19 cellular contexts compared by ENCODE assay signal in genomic region chr11:70951139-70951804, GRCh38.
DNase-seq lines count a peak whose midpoint lies in the region; ATAC-seq, FAIRE-seq and TF ChIP-seq lines count a peak whose summit lies in the region.
"Had no signal": no experiment of that assay in that cellular context is flagged by ENCODE, and none has a peak within 500 bp of the region (broad histone marks: within the 10 kb centered on the region; RNA-seq: fewer than 3 reads in every experiment).

No MANE protein-coding gene starts in this region.

- peaks cover 14 to 17% of the 10 kb centered on the region in 2 donors for H3K9me3 Mint-ChIP-seq in activated T-cell treated with anti-CD3 and anti-CD28 coated beads, Interleukin-2, amount 50 U/mL, for 72 hours

- H3K36me3 ChIP-seq in bronchial epithelial cell (ENCODE audit: control insufficient read depth, insufficient read depth, low read length), result no peaks in the 10 kb centered on the region
- H3K36me3 ChIP-seq: BLaER1 treated with 17β-estradiol and CSF1 and Interleukin-3, amounts not matched to agents 10 nM and 100 nM; SJSA1 had no signal

- no peaks in the 10 kb centered on the region for H3K4me1 Mint-ChIP-seq in activated T-cell treated with anti-CD3 and anti-CD28 coated beads, Interleukin-2, amount 50 U/mL, for 72 hours (ENCODE audit: low read depth)

- peak; percentile 94 for FAIRE-seq in bronchial epithelial cell (lab: Jason Lieb, UNC)

- peaks cover 9% of the 10 kb centered on the region in 2 donors for H3K36me3 Mint-ChIP-seq in activated T-cell treated with anti-CD3 and anti-CD28 coated beads, Interleukin-2, amount 50 U/mL, for 72 hours (ENCODE audit: insufficient read depth in 2 of 2)

- TF ChIP-seq CTCF in bronchial epithelial cell (IDR thresholded peaks at IDR 0.05; ENCODE audit: insufficient read depth, low read length, severe bottlenecking) (no peak), dorsolateral prefrontal cortex (IDR thresholded peaks at IDR 0.05 in 54 of 56, conservative IDR thresholded peaks at IDR 0.05 in 2 of 56; ENCODE audit: low read depth in 1 of 56, partially characterized antibody in 56 of 56) (no peak)

- no peak overlapping the region for H3K27ac Mint-ChIP-seq in activated T-cell treated with anti-CD3 and anti-CD28 coated beads, Interleukin-2, amount 50 U/mL, for 72 hours

- intact Hi-C loops in dorsolateral prefrontal cortex (cut with DNase I), result no loop called here

- in situ Hi-C loops in KBM-7 (cut with MboI; ENCODE audit: low pct_unique_long_range_greater_than_20kb, low sequenced_read_pairs), result no loop called here

- DNase-seq in DMS53 (lab: John Stamatoyannopoulos, UW), result peak; percentile 29
- DNase-seq in DMS53 treated with DMSO at 0.1 percent for 48 hours (lab: John Stamatoyannopoulos, UW; ENCODE audit: unreplicated experiment), result no peak
- DNase-seq in KBM-7, result peak; percentile 12
- DNase-seq in bronchial epithelial cell (ENCODE audit: low read depth), result no peak
- DNase-seq in dorsolateral prefrontal cortex, result no peak
- DNase-seq in H4 (ENCODE audit: low spot score), result no peak
- no peak for DNase-seq in activated T-cell treated with anti-CD3 and anti-CD28 coated beads, Interleukin-2, amount 50 U/mL, for 72 hours
- DNase-seq: 8988T; DMS79 treated with DMSO at 0.1 percent for 48 hours; Kasumi-1; NCI-H1436; NCI-H2029 treated with DMSO at 0.1 percent for 48 hours; NCI-H2227 treated with DMSO at 0.1 percent for 48 hours; NCI-H69; NK-92 treated with Interleukin-12 subunit alpha and Interleukin-12 subunit beta, amount 100 ng/mL, for 24 hours had no signal

- no peak for ATAC-seq in activated T-cell treated with anti-CD3 and anti-CD28 coated beads, Interleukin-2, amount 50 U/mL, for 72 hours (replicated peaks in 1 of 2)
- no peak for ATAC-seq in HG03571 (IDR thresholded peaks at IDR 0.05; ENCODE audit: unreplicated experiment)
- ATAC-seq: HCT116 had no signal

- no peaks in the 10 kb centered on the region for H3K27me3 Mint-ChIP-seq in activated T-cell treated with anti-CD3 and anti-CD28 coated beads, Interleukin-2, amount 50 U/mL, for 72 hours (ENCODE audit: low read depth)

- no peak overlapping the region for H3K4me3 ChIP-seq in bronchial epithelial cell (ENCODE audit: low read depth, low read length)
- no peak overlapping the region for H3K4me3 ChIP-seq in dorsolateral prefrontal cortex
- H3K4me3 ChIP-seq: BLaER1 treated with 17β-estradiol and CSF1 and Interleukin-3, amounts not matched to agents 10 nM and 100 nM; SJSA1 had no signal

- no peak overlapping the region for H3K4me3 Mint-ChIP-seq in activated T-cell treated with anti-CD3 and anti-CD28 coated beads, Interleukin-2, amount 50 U/mL, for 72 hours

- no peak overlapping the region for H3K27ac ChIP-seq in dorsolateral prefrontal cortex
- H3K27ac ChIP-seq: BLaER1 treated with 17β-estradiol and CSF1 and Interleukin-3, amounts not matched to agents 10 nM and 100 nM; SJSA1 had no signal

- no peaks in the 10 kb centered on the region for H3K27me3 ChIP-seq in bronchial epithelial cell (ENCODE audit: control insufficient read depth, insufficient read depth, low read length)
- peaks cover 0 to 5% (median 0%) of the 10 kb centered on the region in 45 donors for H3K27me3 ChIP-seq in dorsolateral prefrontal cortex
- H3K27me3 ChIP-seq: BLaER1 treated with 17β-estradiol and CSF1 and Interleukin-3, amounts not matched to agents 10 nM and 100 nM; SJSA1 had no signal

Comparison
In these comparisons a context has a peak if more than half of its experiments do, and no peak if none do; other contexts are left out.
1. DNase-seq: peak in DMS53 (single experiment) and KBM-7 (single experiment); none in DMS53 treated with DMSO at 0.1 percent for 48 hours (single experiment), bronchial epithelial cell (single experiment), dorsolateral prefrontal cortex (0 of 10), H4 (single experiment) and activated T-cell treated with anti-CD3 and anti-CD28 coated beads, Interleukin-2, amount 50 U/mL, for 72 hours (0 of 2).